In genomic region chr12:11071414-11071813, GRCh38 we compare ENCODE assay signal across 1 cellular context.
TF ChIP-seq lines count a peak whose summit lies in the region.

No MANE protein-coding gene starts in this region.

TF ChIP-seq in HepG2, 621 proteins besides CTCF, POLR2A, EP300 and RAD21 (continued from another document and continues in another):
- TF ChIP-seq NFAT5 (CRISPR knock-in tag; IDR thresholded peaks at IDR 0.05) (no peak), EED (CRISPR knock-in tag; IDR thresholded peaks at IDR 0.05) (no peak), PRDM15 (CRISPR knock-in tag; IDR thresholded peaks at IDR 0.05) (no peak), ATF4 (CRISPR knock-in tag; IDR thresholded peaks at IDR 0.05) (peak in 1 of 2 experiments; percentile 70; a peak in 2 of 4 replicates), SETDB1 (CRISPR knock-in tag; IDR thresholded peaks at IDR 0.05; ENCODE audit: borderline replicate concordance) (no peak), ZXDC (CRISPR knock-in tag; IDR thresholded peaks at IDR 0.05) (no peak), ZNF441 (CRISPR knock-in tag; IDR thresholded peaks at IDR 0.05; ENCODE audit: borderline replicate concordance) (no peak), ZNF329 (CRISPR knock-in tag; IDR thresholded peaks at IDR 0.05; ENCODE audit: low read depth) (no peak), HOXA5 (CRISPR knock-in tag; IDR thresholded peaks at IDR 0.05) (no peak), CREBL2 (CRISPR knock-in tag; IDR thresholded peaks at IDR 0.05; ENCODE audit: borderline replicate concordance) (no peak), POLR2AphosphoS5 (IDR thresholded peaks at IDR 0.05; ENCODE audit: low read depth, low read length) (no peak), PREB (CRISPR knock-in tag; IDR thresholded peaks at IDR 0.05) (no peak), FOXA1 (IDR thresholded peaks at IDR 0.05) (no peak), FOXA1 (CRISPR knock-in tag; IDR thresholded peaks at IDR 0.05) (peak; percentile 88), ZNF691 (CRISPR knock-in tag; IDR thresholded peaks at IDR 0.05; ENCODE audit: borderline replicate concordance, low read depth) (no peak), LRRFIP1 (CRISPR knock-in tag; conservative IDR thresholded peaks at IDR 0.05) (no peak), ZFP36L2 (CRISPR knock-in tag; IDR thresholded peaks at IDR 0.05) (no peak), AKAP8 (CRISPR knock-in tag; IDR thresholded peaks at IDR 0.05) (no peak), YY1 (IDR thresholded peaks at IDR 0.05; ENCODE audit: insufficient read depth, insufficient replicate concordance, low read depth, low read length) (no peak), GMEB1 (CRISPR knock-in tag; IDR thresholded peaks at IDR 0.05; ENCODE audit: borderline replicate concordance) (no peak), DNMT3B (CRISPR knock-in tag; conservative IDR thresholded peaks at IDR 0.05) (no peak), GZF1 (CRISPR knock-in tag; IDR thresholded peaks at IDR 0.05) (no peak), PAXIP1 (CRISPR knock-in tag; conservative IDR thresholded peaks at IDR 0.05) (0 out of 2 replicates have a peak, but pooled peaks have one; percentile 25), E2F2 (CRISPR knock-in tag; IDR thresholded peaks at IDR 0.05; ENCODE audit: borderline replicate concordance) (no peak), XRCC5 (optimal IDR thresholded peaks at IDR 0.05; ENCODE audit: low read length) (no peak), BCL3 (CRISPR knock-in tag; IDR thresholded peaks at IDR 0.05) (no peak)
